1 cellular context compared by ENCODE assay signal in the genomic region with DNA sequence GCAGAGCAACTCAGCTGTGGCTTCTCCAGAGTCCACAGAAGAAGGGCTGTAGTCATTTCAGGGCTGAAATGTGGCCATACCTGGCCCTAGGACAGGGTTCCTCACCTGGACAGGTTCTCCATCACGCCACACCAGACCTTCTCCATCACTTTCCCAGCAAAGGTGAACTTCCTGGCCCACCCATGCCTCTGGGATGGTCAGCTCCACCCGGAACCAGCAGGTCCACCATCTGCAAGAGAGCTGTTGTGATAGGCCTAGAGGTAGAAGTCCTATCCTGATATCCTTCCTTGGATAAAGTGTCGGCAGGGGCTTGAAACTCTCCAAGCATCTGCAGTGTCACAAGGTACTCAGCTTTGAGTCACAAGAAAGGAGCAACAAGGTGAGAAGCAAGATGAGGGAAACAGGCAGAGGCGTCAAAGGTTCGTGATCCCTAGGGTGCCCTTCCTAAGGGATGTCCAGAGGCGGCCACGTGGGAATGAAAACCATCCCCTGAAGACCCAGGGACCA.
TF ChIP-seq lines count a peak whose summit lies in the region.

No MANE protein-coding gene starts in this region.

TF ChIP-seq in endothelial cell of umbilical vein, 7 proteins besides CTCF, POLR2A, EP300 and RAD21:
- TF ChIP-seq, protein P1, sequence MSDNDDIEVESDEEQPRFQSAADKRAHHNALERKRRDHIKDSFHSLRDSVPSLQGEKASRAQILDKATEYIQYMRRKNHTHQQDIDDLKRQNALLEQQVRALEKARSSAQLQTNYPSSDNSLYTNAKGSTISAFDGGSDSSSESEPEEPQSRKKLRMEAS (IDR thresholded peaks at IDR 0.05; ENCODE audit: insufficient read depth, insufficient read length): peak; percentile 46
- TF ChIP-seq MYC (IDR thresholded peaks at IDR 0.05; ENCODE audit: low read depth, low read length): no peak
- no peak for TF ChIP-seq JUN (IDR thresholded peaks at IDR 0.05; ENCODE audit: borderline replicate concordance, insufficient read depth, insufficient read length, low read depth)
- TF ChIP-seq GATA2 (IDR thresholded peaks at IDR 0.05; ENCODE audit: insufficient read depth, insufficient read length, low read depth, low read length): no peak
